In the genomic region with DNA sequence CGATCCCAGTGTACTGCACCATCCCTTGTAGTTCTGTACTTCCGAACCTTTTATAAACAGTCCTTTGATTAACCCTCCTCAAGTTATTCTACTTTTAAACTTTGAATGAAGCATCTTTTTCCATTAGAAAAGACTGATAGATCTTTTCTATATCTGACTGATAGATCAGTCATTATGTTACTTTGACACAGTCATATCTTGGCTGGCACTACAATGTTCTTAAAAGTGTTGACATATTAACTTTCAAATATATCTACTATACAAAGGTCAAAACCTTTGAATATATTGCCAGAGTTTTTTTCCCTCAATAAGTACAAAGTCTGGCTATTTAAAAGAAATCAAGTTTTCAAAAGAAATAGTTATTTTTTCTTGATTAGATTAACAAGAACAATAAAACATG, we compare ENCODE assay signal across 29 cellular contexts. TPM values are rescaled to one million over a fixed set of nuclear protein-coding genes. Genes with fewer than 3 reads are reported as not detected.
DNase-seq lines count a peak whose midpoint lies in the region; ATAC-seq lines count a peak whose summit lies in the region.
"Had no signal": no experiment of that assay in that cellular context is flagged by ENCODE, and none has a peak within 500 bp of the region (broad histone marks: within the 10 kb centered on the region; RNA-seq: fewer than 3 reads in every experiment).

No MANE protein-coding gene starts in this region.

- DNase-seq in activated naive CD8-positive, alpha-beta T cell treated with anti-CD3 and anti-CD28 coated beads for 36 hours, result no peak
- no peak for DNase-seq in activated naive CD8-positive, alpha-beta T cell treated with anti-CD3 and anti-CD28 coated beads, Interleukin-2, amount 50 U/mL, for 24 hours
- DNase-seq in nucleus accumbens (lab: John Stamatoyannopoulos, UW), result no peak
- no peak for DNase-seq in right cardiac atrium
- no peak for DNase-seq in NCI-H526 (lab: John Stamatoyannopoulos, UW)
- DNase-seq: activated B cell treated with CpG ODN at 0.5 μM for 24 hours; activated naive CD4-positive, alpha-beta T cell; activated T-cell treated with anti-CD3 and anti-CD28 coated beads for 4 hours; COR-L47; DMS53; foreskin keratinocyte; GDM1; heart right ventricle; mucosa of descending colon; NCI-H1105; NCI-H187 treated with DMSO at 0.1 percent for 48 hours; NCI-H524 treated with DMSO at 0.1 percent for 48 hours; nephron progenitor cell; SHP77 treated with DMSO at 0.1 percent for 48 hours; spleen; SW 1271 had no signal

- no peak overlapping the region for H3K27ac ChIP-seq in right cardiac atrium (ENCODE audit: low read length)
- H3K27ac ChIP-seq: BLaER1 treated with 17β-estradiol and CSF1 and Interleukin-3, amounts not matched to agents 10 nM and 100 nM; foreskin keratinocyte; heart right ventricle; parathyroid adenoma; spleen; suprapubic skin had no signal

- peak overlapping the region; percentile 3 for H3K27ac Mint-ChIP-seq in activated naive CD8-positive, alpha-beta T cell
- H3K27ac Mint-ChIP-seq in activated naive CD8-positive, alpha-beta T cell treated with anti-CD3 and anti-CD28 coated beads for 36 hours, result no peak overlapping the region
- peak overlapping the region; percentile 47 for H3K27ac Mint-ChIP-seq in activated naive CD8-positive, alpha-beta T cell treated with anti-CD3 and anti-CD28 coated beads, Interleukin-2, amount 50 U/mL, for 24 hours
- peak overlapping the region; percentile 51 for H3K27ac Mint-ChIP-seq in stimulated activated naive CD8-positive, alpha-beta T cell treated with anti-CD3 and anti-CD28 coated beads, Interleukin-15, Interleukin-2, amounts not matched to agents 100 ng/mL and 50 ng/mL, for 24 hours
- H3K27ac Mint-ChIP-seq: activated B cell treated with CpG ODN at 0.5 μM for 24 hours, nephron progenitor cell had no signal

- intact Hi-C loops in right cardiac atrium (cut with DNase I), result no loop called here

- WGBS in right cardiac atrium, result 79% methylated on average over 2 of the region's 2 CpGs

- no peaks in the 10 kb centered on the region for H3K9me3 Mint-ChIP-seq in activated naive CD8-positive, alpha-beta T cell (ENCODE audit: low read depth)
- H3K9me3 Mint-ChIP-seq in activated naive CD8-positive, alpha-beta T cell treated with anti-CD3 and anti-CD28 coated beads for 36 hours, result no peaks in the 10 kb centered on the region
- no peaks in the 10 kb centered on the region for H3K9me3 Mint-ChIP-seq in activated naive CD8-positive, alpha-beta T cell treated with anti-CD3 and anti-CD28 coated beads, Interleukin-2, amount 50 U/mL, for 24 hours
- no peaks in the 10 kb centered on the region for H3K9me3 Mint-ChIP-seq in stimulated activated naive CD8-positive, alpha-beta T cell treated with anti-CD3 and anti-CD28 coated beads, Interleukin-15, Interleukin-2, amounts not matched to agents 100 ng/mL and 50 ng/mL, for 24 hours
- H3K9me3 Mint-ChIP-seq: activated B cell treated with CpG ODN at 0.5 μM for 24 hours, nephron progenitor cell had no signal

- no peaks in the 10 kb centered on the region for H3K36me3 Mint-ChIP-seq in activated naive CD8-positive, alpha-beta T cell
- H3K36me3 Mint-ChIP-seq in activated naive CD8-positive, alpha-beta T cell treated with anti-CD3 and anti-CD28 coated beads for 36 hours, result no peaks in the 10 kb centered on the region
- peaks cover 1% of the 10 kb centered on the region for H3K36me3 Mint-ChIP-seq in activated naive CD8-positive, alpha-beta T cell treated with anti-CD3 and anti-CD28 coated beads, Interleukin-2, amount 50 U/mL, for 24 hours (ENCODE audit: low read depth)
- no peaks in the 10 kb centered on the region for H3K36me3 Mint-ChIP-seq in stimulated activated naive CD8-positive, alpha-beta T cell treated with anti-CD3 and anti-CD28 coated beads, Interleukin-15, Interleukin-2, amounts not matched to agents 100 ng/mL and 50 ng/mL, for 24 hours (ENCODE audit: low read depth)

- peaks cover 29% of the 10 kb centered on the region for H3K4me1 Mint-ChIP-seq in activated naive CD8-positive, alpha-beta T cell (ENCODE audit: low read depth)
- peaks cover 27% of the 10 kb centered on the region for H3K4me1 Mint-ChIP-seq in activated naive CD8-positive, alpha-beta T cell treated with anti-CD3 and anti-CD28 coated beads for 36 hours
- peaks cover 35% of the 10 kb centered on the region for H3K4me1 Mint-ChIP-seq in activated naive CD8-positive, alpha-beta T cell treated with anti-CD3 and anti-CD28 coated beads, Interleukin-2, amount 50 U/mL, for 24 hours
- H3K4me1 Mint-ChIP-seq in stimulated activated naive CD8-positive, alpha-beta T cell treated with anti-CD3 and anti-CD28 coated beads, Interleukin-15, Interleukin-2, amounts not matched to agents 100 ng/mL and 50 ng/mL, for 24 hours (ENCODE audit: low read depth), result peaks cover 38% of the 10 kb centered on the region

- H3K4me1 ChIP-seq in right cardiac atrium (ENCODE audit: control insufficient read depth, insufficient read depth, low read length), result peaks cover 2% of the 10 kb centered on the region
- H3K4me1 ChIP-seq: parathyroid adenoma had no signal

- ATAC-seq in HG02759 (IDR thresholded peaks at IDR 0.05; ENCODE audit: unreplicated experiment) (peak; percentile 32), right cardiac atrium (no peak)
- no peak for ATAC-seq in activated naive CD8-positive, alpha-beta T cell treated with anti-CD3 and anti-CD28 coated beads, Interleukin-2, amount 50 U/mL, for 24 hours
- ATAC-seq: esophagus mucosa, foreskin keratinocyte, heart right ventricle, Panc1 had no signal

- no peak overlapping the region for H3K4me3 ChIP-seq in right cardiac atrium (ENCODE audit: low read length)
- H3K4me3 ChIP-seq: BLaER1 treated with 17β-estradiol and CSF1 and Interleukin-3, amounts not matched to agents 10 nM and 100 nM; heart right ventricle; mucosa of descending colon; spleen; suprapubic skin had no signal

- H3K4me3 Mint-ChIP-seq in activated naive CD8-positive, alpha-beta T cell, result no peak overlapping the region
- no peak overlapping the region for H3K4me3 Mint-ChIP-seq in activated naive CD8-positive, alpha-beta T cell treated with anti-CD3 and anti-CD28 coated beads for 36 hours
- H3K4me3 Mint-ChIP-seq in activated naive CD8-positive, alpha-beta T cell treated with anti-CD3 and anti-CD28 coated beads, Interleukin-2, amount 50 U/mL, for 24 hours, result no peak overlapping the region
- H3K4me3 Mint-ChIP-seq in stimulated activated naive CD8-positive, alpha-beta T cell treated with anti-CD3 and anti-CD28 coated beads, Interleukin-15, Interleukin-2, amounts not matched to agents 100 ng/mL and 50 ng/mL, for 24 hours, result no peak overlapping the region
- H3K4me3 Mint-ChIP-seq: activated B cell treated with CpG ODN at 0.5 μM for 24 hours, nephron progenitor cell had no signal

- H3K9me3 ChIP-seq in right cardiac atrium (ENCODE audit: control insufficient read depth, low read length), result no peaks in the 10 kb centered on the region
- H3K9me3 ChIP-seq: heart right ventricle, mucosa of descending colon, spleen, suprapubic skin had no signal

- H3K27me3 Mint-ChIP-seq in activated naive CD8-positive, alpha-beta T cell, result no peaks in the 10 kb centered on the region
- H3K27me3 Mint-ChIP-seq in activated naive CD8-positive, alpha-beta T cell treated with anti-CD3 and anti-CD28 coated beads for 36 hours, result no peaks in the 10 kb centered on the region
- H3K27me3 Mint-ChIP-seq in activated naive CD8-positive, alpha-beta T cell treated with anti-CD3 and anti-CD28 coated beads, Interleukin-2, amount 50 U/mL, for 24 hours, result no peaks in the 10 kb centered on the region
- H3K27me3 Mint-ChIP-seq in stimulated activated naive CD8-positive, alpha-beta T cell treated with anti-CD3 and anti-CD28 coated beads, Interleukin-15, Interleukin-2, amounts not matched to agents 100 ng/mL and 50 ng/mL, for 24 hours, result no peaks in the 10 kb centered on the region
- H3K27me3 Mint-ChIP-seq: activated B cell treated with CpG ODN at 0.5 μM for 24 hours had no signal

- no peaks in the 10 kb centered on the region for H3K27me3 ChIP-seq in right cardiac atrium (ENCODE audit: control insufficient read depth, insufficient read depth)
- H3K27me3 ChIP-seq: BLaER1 treated with 17β-estradiol and CSF1 and Interleukin-3, amounts not matched to agents 10 nM and 100 nM; foreskin keratinocyte; heart right ventricle; spleen; suprapubic skin had no signal

RNA-seq across cellular contexts. Expression of a gene that starts 35.4 kb away (rescaled TPM):
- total RNA-seq in activated naive CD8-positive, alpha-beta T cell treated with anti-CD3 and anti-CD28 coated beads for 36 hours, result 10 to 100 TPM; 41.1 to 42.1 TPM
- 10 to 100 TPM in 1 of 4 donors, 1 to 10 TPM in 3; 4.7 to 11.1 (median 8.4) TPM for total RNA-seq in right cardiac atrium
- polyA plus RNA-seq in right cardiac atrium, result 4.6 TPM
